14 cellular contexts compared by ENCODE assay signal in genomic region chr7:22154130-22154529, GRCh38.
DNase-seq lines count a peak whose midpoint lies in the region; ATAC-seq and TF ChIP-seq lines count a peak whose summit lies in the region.
"Had no signal": no experiment of that assay in that cellular context is flagged by ENCODE, and none has a peak within 500 bp of the region (broad histone marks: within the 10 kb centered on the region; RNA-seq: fewer than 3 reads in every experiment).

No MANE protein-coding gene starts in this region.

- H3K4me1 ChIP-seq in HUES48 (ENCODE audit: control insufficient read depth, insufficient read depth, low read length): peaks cover 19% of the 10 kb centered on the region

- H3K27ac ChIP-seq in HUES48 (ENCODE audit: low read depth, low read length): peak overlapping the region; percentile 52

- no peak overlapping the region for H3K4me3 Mint-ChIP-seq in activated CD4-positive, alpha-beta T cell treated with anti-CD3 and anti-CD28 coated beads, Interleukin-2, amount 10 ng/mL, durations not matched to agents 24 days and 14 days

- DNase-seq in AG10803 (ENCODE audit: low read depth) (peak; percentile 32), cardiac fibroblast (ENCODE audit: low read depth in 2 of 2) (peak; percentile 5 to 34), lung microvascular endothelial cell (ENCODE audit: low read depth in 2 of 2) (peak; percentile 37 to 85), NCI-H1105 (lab: John Stamatoyannopoulos, UW) (no peak), glomerular visceral epithelial cell (ENCODE audit: extremely low spot score) (no peak)
- DNase-seq in activated CD4-positive, alpha-beta T cell treated with anti-CD3 and anti-CD28 coated beads, Interleukin-2, amount 10 ng/mL, durations not matched to agents 24 days and 14 days: no peak
- DNase-seq: cerebellar nuclear complex; HCEC 1CT; NCI-H510A; stimulated activated CD4-positive, alpha-beta T cell treated with anti-CD3 and anti-CD28 coated beads, Interleukin-4, amount 100 ng/mL, for 1 hour; stimulated activated naive CD4-positive, alpha-beta T cell; T-helper 9 cell had no signal

- no peak overlapping the region for H3K9ac ChIP-seq in HUES48 (ENCODE audit: low read depth, low read length)

- no peak for ATAC-seq in GM18511 (IDR thresholded peaks at IDR 0.05; ENCODE audit: unreplicated experiment)

- TF ChIP-seq CTCF in AG10803 (conservative IDR thresholded peaks at IDR 0.05; ENCODE audit: low read length): no peak
- no peak for TF ChIP-seq CTCF in cardiac fibroblast (IDR thresholded peaks at IDR 0.05; ENCODE audit: low read depth, low read length)

- peaks cover 11% of the 10 kb centered on the region; the same call in 1 of the 2 replicates for H3K36me3 ChIP-seq in HUES48 (ENCODE audit: control insufficient read depth, insufficient read depth, low read length)

- no peaks in the 10 kb centered on the region for H3K36me3 Mint-ChIP-seq in activated CD4-positive, alpha-beta T cell treated with anti-CD3 and anti-CD28 coated beads, Interleukin-2, amount 10 ng/mL, durations not matched to agents 24 days and 14 days (ENCODE audit: low read depth)

- intact Hi-C loops in activated CD4-positive, alpha-beta T cell treated with anti-CD3 and anti-CD28 coated beads, Interleukin-2, amount 10 ng/mL, durations not matched to agents 24 days and 14 days (cut with micrococcal nuclease): no loop called here

- no peaks in the 10 kb centered on the region for H3K9me3 ChIP-seq in HUES48 (ENCODE audit: control insufficient read depth, insufficient read depth, low read length)

- no peaks in the 10 kb centered on the region for H3K9me3 Mint-ChIP-seq in activated CD4-positive, alpha-beta T cell treated with anti-CD3 and anti-CD28 coated beads, Interleukin-2, amount 10 ng/mL, durations not matched to agents 24 days and 14 days

- no peaks in the 10 kb centered on the region for H3K27me3 ChIP-seq in HUES48 (ENCODE audit: control insufficient read depth, insufficient read depth, low read length)

- H3K27ac Mint-ChIP-seq in activated CD4-positive, alpha-beta T cell treated with anti-CD3 and anti-CD28 coated beads, Interleukin-2, amount 10 ng/mL, durations not matched to agents 24 days and 14 days: no peak overlapping the region

- H3K4me1 Mint-ChIP-seq in activated CD4-positive, alpha-beta T cell treated with anti-CD3 and anti-CD28 coated beads, Interleukin-2, amount 10 ng/mL, durations not matched to agents 24 days and 14 days: no peaks in the 10 kb centered on the region

- H3K27me3 Mint-ChIP-seq in activated CD4-positive, alpha-beta T cell treated with anti-CD3 and anti-CD28 coated beads, Interleukin-2, amount 10 ng/mL, durations not matched to agents 24 days and 14 days: peaks cover 7% of the 10 kb centered on the region

- H3K4me3 ChIP-seq in AG10803 (ENCODE audit: low read length): no peak overlapping the region
- no peak overlapping the region for H3K4me3 ChIP-seq in HUES48 (ENCODE audit: low read depth, low read length)
- H3K4me3 ChIP-seq in cardiac fibroblast (replicated peaks in 1 of 2; ENCODE audit: low read depth in 2 of 2, low read length in 2 of 2): no peak overlapping the region

Comparison
In these comparisons a context has a peak if more than half of its experiments do, and no peak if none do; other contexts are left out.
1. DNase-seq: peak in AG10803 (single experiment), cardiac fibroblast (2 of 2) and lung microvascular endothelial cell (2 of 2); none in NCI-H1105 (single experiment), glomerular visceral epithelial cell (single experiment) and activated CD4-positive, alpha-beta T cell treated with anti-CD3 and anti-CD28 coated beads, Interleukin-2, amount 10 ng/mL, durations not matched to agents 24 days and 14 days (single experiment).